Comparison of ENCODE assay signal across 16 cellular contexts in the genomic region with DNA sequence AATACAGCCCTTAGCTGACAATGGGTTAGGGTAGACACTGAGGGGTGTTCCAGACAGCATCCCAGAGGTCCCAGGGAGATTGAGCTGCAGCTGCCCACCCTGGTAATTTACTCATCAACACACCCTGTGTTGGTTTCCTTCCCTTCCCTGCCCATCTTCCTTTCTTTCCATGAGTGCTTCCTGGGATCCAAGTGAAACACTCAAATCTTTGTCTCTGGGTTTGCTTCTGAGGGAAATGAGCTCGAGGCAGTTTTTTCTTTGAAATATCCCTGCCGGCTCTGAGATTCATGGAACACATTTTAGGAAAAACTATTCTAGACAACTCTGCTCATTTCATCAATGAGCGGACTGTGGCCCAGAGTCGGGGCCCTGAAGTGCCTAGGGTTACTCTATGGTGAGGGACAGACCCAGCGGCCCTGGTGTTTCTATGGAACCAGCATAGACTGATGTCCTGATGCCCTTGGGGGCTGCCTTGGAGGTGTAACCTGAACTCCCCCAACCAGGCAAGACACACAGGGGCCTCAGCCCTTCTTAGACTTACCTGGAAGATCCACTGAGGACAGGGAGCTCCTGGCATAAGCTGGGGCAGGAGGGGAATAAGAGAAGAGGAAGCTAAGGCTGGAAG. TPM values are rescaled to one million over a fixed set of nuclear protein-coding genes. Genes with fewer than 3 reads are reported as not detected.
"Had no signal": no experiment of that assay in that cellular context is flagged by ENCODE, and none has a peak within 500 bp of the region (broad histone marks: within the 10 kb centered on the region; RNA-seq: fewer than 3 reads in every experiment).

No MANE protein-coding gene starts in this region.

- H3K9me3 ChIP-seq: heart left ventricle, left lung, thoracic aorta had no signal

- H3K27me3 ChIP-seq: heart left ventricle, left lung had no signal

- H3K27ac ChIP-seq: thoracic aorta had no signal

- H3K9me3 Mint-ChIP-seq: activated T-cell treated with anti-CD3 and anti-CD28 coated beads, Interleukin-2, amount 50 U/mL, for 24 hours; stimulated activated naive CD8-positive, alpha-beta T cell treated with anti-CD3 and anti-CD28 coated beads, Interleukin-15, amount 100 ng/mL, for 72 hours had no signal

- ATAC-seq: activated CD8-positive, alpha-beta memory T cell treated with anti-CD3 and anti-CD28 coated beads, Interleukin-2, amount 10 ng/mL, durations not matched to agents 7 days and 5 days; heart left ventricle; left lung; stimulated activated naive CD8-positive, alpha-beta T cell treated with anti-CD3 and anti-CD28 coated beads, Interleukin-15, amount 100 ng/mL, for 72 hours had no signal

- H3K27ac Mint-ChIP-seq: activated CD8-positive, alpha-beta memory T cell treated with anti-CD3 and anti-CD28 coated beads, Interleukin-2, amount 10 ng/mL, durations not matched to agents 7 days and 5 days; activated T-cell treated with anti-CD3 and anti-CD28 coated beads, Interleukin-2, amount 50 U/mL, for 24 hours; nephron had no signal

- DNase-seq: activated CD4-positive, alpha-beta T cell treated with anti-CD3 and anti-CD28 coated beads for 1 hour; activated CD4-positive, alpha-beta T cell treated with anti-CD3 and anti-CD28 coated beads, Interleukin-2, amount 50 U/mL, for 48 hours; activated CD8-positive, alpha-beta memory T cell treated with anti-CD3 and anti-CD28 coated beads, Interleukin-2, amount 10 ng/mL, durations not matched to agents 7 days and 5 days; activated gamma-delta T cell treated with Interleukin-2 at 50 U/mL for 16 hours; activated T-cell treated with anti-CD3 and anti-CD28 coated beads, Interleukin-2, amount 50 U/mL, for 24 hours; aorta; heart left ventricle; left lung; stimulated activated CD4-positive, alpha-beta T cell treated with anti-CD3 and anti-CD28 coated beads, Interleukin-4, amount 100 ng/mL, for 4 hours; stimulated activated naive CD8-positive, alpha-beta T cell treated with anti-CD3 and anti-CD28 coated beads, Interleukin-15, amount 100 ng/mL, for 72 hours; T-helper 2 cell had no signal

- H3K27me3 Mint-ChIP-seq: activated T-cell treated with anti-CD3 and anti-CD28 coated beads, Interleukin-2, amount 50 U/mL, for 24 hours; stimulated activated naive CD8-positive, alpha-beta T cell treated with anti-CD3 and anti-CD28 coated beads, Interleukin-15, amount 100 ng/mL, for 72 hours had no signal

- H3K4me3 Mint-ChIP-seq: activated CD8-positive, alpha-beta memory T cell treated with anti-CD3 and anti-CD28 coated beads, Interleukin-2, amount 10 ng/mL, durations not matched to agents 7 days and 5 days; activated T-cell treated with anti-CD3 and anti-CD28 coated beads, Interleukin-2, amount 50 U/mL, for 24 hours; nephron; stimulated activated naive CD8-positive, alpha-beta T cell treated with anti-CD3 and anti-CD28 coated beads, Interleukin-15, amount 100 ng/mL, for 72 hours had no signal

- H3K36me3 ChIP-seq: heart left ventricle, left lung, thoracic aorta had no signal

- H3K4me3 ChIP-seq: heart left ventricle, left lung, thoracic aorta had no signal

RNA-seq across cellular contexts. Expression of a gene that starts 24.1 kb away (rescaled TPM):
- total RNA-seq: bronchial epithelial cell, frontal cortex, osteocyte had no signal
